In the genomic region with DNA sequence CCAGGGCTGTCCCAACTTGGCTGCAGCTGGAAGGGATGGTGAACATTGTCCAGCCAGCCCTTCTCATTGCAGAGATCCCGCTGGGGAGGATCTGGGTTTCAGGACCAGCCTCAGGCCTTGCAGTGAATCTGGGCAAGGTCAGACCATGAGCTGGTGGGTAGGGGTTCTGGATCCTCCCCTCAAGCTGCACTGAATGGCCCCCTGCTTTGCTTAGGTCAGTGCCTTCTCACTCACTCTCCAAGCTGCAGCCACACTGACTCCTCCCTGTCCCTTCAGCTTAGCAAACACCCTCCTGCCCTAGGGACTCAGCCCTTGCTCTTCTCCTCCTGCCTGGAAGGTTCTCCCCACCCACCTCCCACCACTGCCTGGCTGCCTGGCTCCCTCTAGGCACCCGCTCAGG, we compare ENCODE assay signal across 30 cellular contexts.
"Had no signal": no experiment of that assay in that cellular context is flagged by ENCODE, and none has a peak within 500 bp of the region (broad histone marks: within the 10 kb centered on the region; RNA-seq: fewer than 3 reads in every experiment).

No MANE protein-coding gene starts in this region.

- H3K9ac ChIP-seq: parathyroid adenoma had no signal

- H3K36me3 Mint-ChIP-seq: activated CD4-positive, alpha-beta memory T cell treated with anti-CD3 and anti-CD28 coated beads for 36 hours; activated naive CD4-positive, alpha-beta T cell treated with anti-CD3 and anti-CD28 coated beads, Interleukin-2, amount 10 ng/mL, durations not matched to agents 7 days and 5 days; activated naive CD8-positive, alpha-beta T cell treated with anti-CD3 and anti-CD28 coated beads, Interleukin-2, amount 10 ng/mL, durations not matched to agents 7 days and 5 days; brain; mesothelial cell of epicardium; naive thymus-derived CD8-positive, alpha-beta T cell had no signal

- H3K36me3 ChIP-seq: ascending aorta, cardiac muscle cell, colonic mucosa, esophagus muscularis mucosa, transverse colon, uterus had no signal

- H3K27ac Mint-ChIP-seq: activated CD4-positive, alpha-beta memory T cell treated with anti-CD3 and anti-CD28 coated beads for 36 hours; activated naive CD4-positive, alpha-beta T cell treated with anti-CD3 and anti-CD28 coated beads, Interleukin-2, amount 10 ng/mL, durations not matched to agents 7 days and 5 days; activated naive CD8-positive, alpha-beta T cell treated with anti-CD3 and anti-CD28 coated beads, Interleukin-2, amount 10 ng/mL, durations not matched to agents 7 days and 5 days; activated T-helper 1 cell treated with anti-CD3 and anti-CD28 coated beads, Interleukin-12 subunit alpha, Interleukin-12 subunit beta, Interleukin-2, Interleukin-4 antibody, amounts not matched to agents 30 ng/mL and 10 ng/mL and 1 ng/mL, durations not matched to agents 14 hours and 24 hours and 36 hours had no signal

- ATAC-seq: left ventricle myocardium superior; naive thymus-derived CD8-positive, alpha-beta T cell; psoas muscle had no signal

- H3K4me3 ChIP-seq: ascending aorta, cardiac muscle cell, colonic mucosa, dorsolateral prefrontal cortex, esophagus muscularis mucosa, psoas muscle, smooth muscle cell, transverse colon, uterus had no signal

- H3K9me3 ChIP-seq: ascending aorta, colonic mucosa, esophagus muscularis mucosa, psoas muscle, transverse colon, uterus had no signal

- H3K4me2 ChIP-seq: smooth muscle cell had no signal

- H3K4me1 ChIP-seq: ascending aorta, colonic mucosa, parathyroid adenoma, psoas muscle, uterus had no signal

- H3K9me3 Mint-ChIP-seq: activated CD4-positive, alpha-beta memory T cell treated with anti-CD3 and anti-CD28 coated beads for 36 hours; activated naive CD4-positive, alpha-beta T cell treated with anti-CD3 and anti-CD28 coated beads, Interleukin-2, amount 10 ng/mL, durations not matched to agents 7 days and 5 days; activated naive CD8-positive, alpha-beta T cell treated with anti-CD3 and anti-CD28 coated beads, Interleukin-2, amount 10 ng/mL, durations not matched to agents 7 days and 5 days; activated T-helper 1 cell treated with anti-CD3 and anti-CD28 coated beads, Interleukin-12 subunit alpha, Interleukin-12 subunit beta, Interleukin-2, Interleukin-4 antibody, amounts not matched to agents 30 ng/mL and 10 ng/mL and 1 ng/mL, durations not matched to agents 14 hours and 24 hours and 36 hours; mesothelial cell of epicardium; naive thymus-derived CD8-positive, alpha-beta T cell; neural crest cell had no signal

- H3K27me3 ChIP-seq: ascending aorta, cardiac muscle cell, colonic mucosa, transverse colon, uterus had no signal

- H2AFZ ChIP-seq: parathyroid adenoma had no signal

- H3K79me2 ChIP-seq: parathyroid adenoma had no signal

- H3K27ac ChIP-seq: ascending aorta, cardiac muscle cell, colonic mucosa, dorsolateral prefrontal cortex, esophagus muscularis mucosa, parathyroid adenoma, psoas muscle, transverse colon, VCaP had no signal

- H3K4me3 Mint-ChIP-seq: activated CD4-positive, alpha-beta memory T cell treated with anti-CD3 and anti-CD28 coated beads for 36 hours; activated naive CD4-positive, alpha-beta T cell treated with anti-CD3 and anti-CD28 coated beads, Interleukin-2, amount 10 ng/mL, durations not matched to agents 7 days and 5 days; activated naive CD8-positive, alpha-beta T cell treated with anti-CD3 and anti-CD28 coated beads, Interleukin-2, amount 10 ng/mL, durations not matched to agents 7 days and 5 days; activated T-helper 1 cell treated with anti-CD3 and anti-CD28 coated beads, Interleukin-12 subunit alpha, Interleukin-12 subunit beta, Interleukin-2, Interleukin-4 antibody, amounts not matched to agents 30 ng/mL and 10 ng/mL and 1 ng/mL, durations not matched to agents 14 hours and 24 hours and 36 hours; brain; mesothelial cell of epicardium; naive thymus-derived CD8-positive, alpha-beta T cell; neural crest cell had no signal

- DNase-seq: activated CD4-positive, alpha-beta memory T cell treated with anti-CD3 and anti-CD28 coated beads for 36 hours; activated CD4-positive, alpha-beta T cell treated with anti-CD3 and anti-CD28 coated beads for 48 hours; activated CD8-positive, alpha-beta memory T cell treated with anti-CD3 and anti-CD28 coated beads, Interleukin-2, amount 50 U/mL, for 4 hours; activated effector memory CD4-positive, alpha-beta T cell treated with anti-CD3 and anti-CD28 coated beads, Interleukin-2, amount 50 U/mL, for 16 hours; activated naive CD4-positive, alpha-beta T cell treated with anti-CD3 and anti-CD28 coated beads, Interleukin-2, amount 10 ng/mL, durations not matched to agents 7 days and 5 days; activated naive CD8-positive, alpha-beta T cell treated with anti-CD3 and anti-CD28 coated beads, Interleukin-2, amount 10 ng/mL, durations not matched to agents 7 days and 5 days; activated T-cell treated with anti-CD3 and anti-CD28 coated beads, Interleukin-2, amount 50 U/mL, for 1 hour; cerebellar nuclear complex; colonic mucosa; dorsolateral prefrontal cortex; effector memory CD4-positive, alpha-beta T cell; left ventricle myocardium superior; naive thymus-derived CD8-positive, alpha-beta T cell; occipital lobe; psoas muscle; stimulated activated CD4-positive, alpha-beta T cell treated with anti-CD3 and anti-CD28 coated beads, Interleukin-15, amount 100 ng/mL, for 24 hours; stimulated activated naive CD4-positive, alpha-beta T cell treated with Interleukin-2 at 50 U/mL for 16 hours; T-helper 9 cell; transverse colon; uterus had no signal
